ENCODE assay signal across 22 cellular contexts in genomic region chr12:6841139-6841515, GRCh38. TPM values are rescaled to one million over a fixed set of nuclear protein-coding genes. Genes with fewer than 3 reads are reported as not detected.
"Had no signal": no experiment of that assay in that cellular context is flagged by ENCODE, and none has a peak within 500 bp of the region (broad histone marks: within the 10 kb centered on the region; RNA-seq: fewer than 3 reads in every experiment).

No MANE protein-coding gene starts in this region.

- H3K4me3 Mint-ChIP-seq: activated naive CD4-positive, alpha-beta T cell treated with anti-CD3 and anti-CD28 coated beads, Interleukin-2, amount 50 U/mL, for 24 hours; effector memory CD8-positive, alpha-beta T cell; naive thymus-derived CD4-positive, alpha-beta T cell; stimulated activated naive B cell treated with anti-CD40 and anti-IgM and Interleukin-4, amounts not matched to agents 10 μg/mL and 1 μg/mL and 100 μg/mL, for 72 hours; type B pancreatic cell; WTC11 had no signal

- H3K27me3 ChIP-seq: body of pancreas, esophagus squamous epithelium, gastroesophageal sphincter, vagina had no signal

- H3K4me3 ChIP-seq: body of pancreas, esophagus squamous epithelium, gastroesophageal sphincter, lung, thoracic aorta, vagina had no signal

- H3K27me3 Mint-ChIP-seq: activated naive CD4-positive, alpha-beta T cell treated with anti-CD3 and anti-CD28 coated beads, Interleukin-2, amount 50 U/mL, for 24 hours; effector memory CD8-positive, alpha-beta T cell; naive thymus-derived CD4-positive, alpha-beta T cell; progenitor cell of endocrine pancreas; type B pancreatic cell had no signal

- H3K36me3 Mint-ChIP-seq: activated naive CD4-positive, alpha-beta T cell treated with anti-CD3 and anti-CD28 coated beads, Interleukin-2, amount 50 U/mL, for 24 hours; stimulated activated naive B cell treated with anti-CD40 and anti-IgM and Interleukin-4, amounts not matched to agents 10 μg/mL and 1 μg/mL and 100 μg/mL, for 72 hours had no signal

- H3K27ac ChIP-seq: body of pancreas, gastroesophageal sphincter, thoracic aorta, vagina had no signal

- H3K4me1 Mint-ChIP-seq: neural crest cell had no signal

- H3K9me3 Mint-ChIP-seq: activated naive CD4-positive, alpha-beta T cell treated with anti-CD3 and anti-CD28 coated beads, Interleukin-2, amount 50 U/mL, for 24 hours; effector memory CD8-positive, alpha-beta T cell; naive thymus-derived CD4-positive, alpha-beta T cell; neural crest cell; stimulated activated naive B cell treated with anti-CD40 and anti-IgM and Interleukin-4, amounts not matched to agents 10 μg/mL and 1 μg/mL and 100 μg/mL, for 72 hours; type B pancreatic cell; WTC11 had no signal

- H3K9me3 ChIP-seq: body of pancreas, esophagus squamous epithelium, gastroesophageal sphincter, thoracic aorta, vagina had no signal

- H3K4me1 ChIP-seq: body of pancreas, esophagus squamous epithelium, gastroesophageal sphincter, vagina had no signal

- H3K27ac Mint-ChIP-seq: activated naive CD4-positive, alpha-beta T cell treated with anti-CD3 and anti-CD28 coated beads, Interleukin-2, amount 50 U/mL, for 24 hours; effector memory CD8-positive, alpha-beta T cell; progenitor cell of endocrine pancreas; stimulated activated naive B cell treated with anti-CD40 and anti-IgM and Interleukin-4, amounts not matched to agents 10 μg/mL and 1 μg/mL and 100 μg/mL, for 72 hours; type B pancreatic cell; WTC11 had no signal

- ATAC-seq: body of pancreas; effector memory CD8-positive, alpha-beta T cell; gastroesophageal sphincter; naive thymus-derived CD4-positive, alpha-beta T cell; stimulated activated naive B cell treated with anti-CD40 and anti-IgM and Interleukin-4, amounts not matched to agents 10 μg/mL and 1 μg/mL and 100 μg/mL, for 72 hours; WTC11 had no signal

- DNase-seq: activated gamma-delta T cell treated with Interleukin-2 at 50 U/mL for 16 hours; activated T-cell treated with anti-CD3 and anti-CD28 coated beads, Interleukin-2, amount 50 U/mL, for 1 hour; anterior cingulate cortex; body of pancreas; central memory CD4-positive, alpha-beta T cell; dermis blood vessel endothelial cell; effector memory CD8-positive, alpha-beta T cell; esophagus squamous epithelium; naive thymus-derived CD4-positive, alpha-beta T cell; stimulated activated CD4-positive, alpha-beta T cell treated with anti-CD3 and anti-CD28 coated beads, Interleukin-2, amount 100 ng/mL, for 48 hours; stimulated activated CD8-positive, alpha-beta memory T cell treated with anti-CD3 and anti-CD28 coated beads, Interleukin-4, amount 100 ng/mL, for 48 hours; stimulated activated naive B cell treated with anti-CD40 and anti-IgM and Interleukin-4, amounts not matched to agents 10 μg/mL and 1 μg/mL and 100 μg/mL, for 72 hours; T-helper 9 cell had no signal

RNA-seq across cellular contexts. Expression of gene GPR162, which starts 19.5 kb away (rescaled TPM):
- polyA plus RNA-seq: naive thymus-derived CD4-positive, alpha-beta T cell had no signal
